Comparison of ENCODE assay signal across 10 cellular contexts in the genomic region with DNA sequence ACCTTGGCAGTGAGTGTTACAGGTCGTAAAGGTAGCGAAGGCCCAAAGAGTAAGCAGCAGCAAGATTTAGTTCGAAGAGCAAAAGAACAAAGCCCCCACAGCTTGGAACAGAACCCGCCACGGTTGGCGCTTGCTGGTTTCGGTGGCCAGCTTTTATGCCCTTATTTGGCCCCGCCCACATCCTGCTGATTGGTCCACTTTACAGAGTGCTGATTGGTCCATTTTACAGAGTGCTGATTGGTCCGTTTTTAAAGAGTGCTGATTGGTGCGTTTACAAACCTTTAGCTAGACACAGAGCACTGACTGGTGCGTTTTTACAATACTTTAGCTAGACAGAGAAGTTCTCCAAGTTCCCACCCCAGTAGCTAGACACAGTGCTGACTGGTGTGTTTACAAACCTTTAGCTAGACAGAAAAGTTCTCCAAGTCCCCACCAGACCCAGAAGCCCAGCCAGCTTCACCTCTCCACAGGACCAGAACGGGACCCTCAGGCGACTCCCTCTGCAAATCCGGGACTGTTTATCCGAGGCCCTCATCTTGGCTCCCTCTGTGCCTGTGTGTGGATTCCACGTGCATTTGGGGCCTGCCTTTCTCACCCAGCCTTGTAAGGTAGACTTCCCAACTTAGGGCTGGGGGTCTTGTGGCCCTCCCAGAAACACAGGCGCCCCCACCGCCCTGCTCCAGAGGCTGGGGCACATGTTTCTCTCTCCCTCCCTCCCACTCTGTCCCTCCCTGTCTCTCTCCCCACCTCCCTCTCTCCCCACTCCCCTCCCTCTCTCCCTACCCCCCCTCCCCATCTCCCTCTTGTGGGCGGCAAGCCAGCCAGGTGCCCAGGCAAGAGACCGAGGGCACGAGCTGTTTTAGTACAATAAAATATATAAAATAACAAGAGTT. TPM values are rescaled to one million over a fixed set of nuclear protein-coding genes. Genes with fewer than 3 reads are reported as not detected.
DNase-seq lines count a peak whose midpoint lies in the region; ATAC-seq and TF ChIP-seq lines count a peak whose summit lies in the region.
"Had no signal": no experiment of that assay in that cellular context is flagged by ENCODE, and none has a peak within 500 bp of the region (broad histone marks: within the 10 kb centered on the region; RNA-seq: fewer than 3 reads in every experiment).

No MANE protein-coding gene starts in this region.

- H3K4me1 Mint-ChIP-seq in stimulated activated effector memory CD8-positive, alpha-beta T cell treated with anti-CD3 and anti-CD28 coated beads, Interleukin-12 subunit alpha, Interleukin-12 subunit beta, amount 100 ng/mL, for 72 hours, result peaks cover 15% of the 10 kb centered on the region
- peaks cover 3 to 7% of the 10 kb centered on the region in 2 donors for H3K4me1 Mint-ChIP-seq in stimulated activated naive B cell treated with anti-CD40 and anti-IgM and Interleukin-4, amounts not matched to agents 10 μg/mL and 1 μg/mL and 100 μg/mL, for 72 hours

- H3K27ac Mint-ChIP-seq in stimulated activated effector memory CD8-positive, alpha-beta T cell treated with anti-CD3 and anti-CD28 coated beads, Interleukin-12 subunit alpha, Interleukin-12 subunit beta, amount 100 ng/mL, for 72 hours, result peak overlapping the region; percentile 91
- no peak overlapping the region for H3K27ac Mint-ChIP-seq in stimulated activated naive B cell treated with anti-CD40 and anti-IgM and Interleukin-4, amounts not matched to agents 10 μg/mL and 1 μg/mL and 100 μg/mL, for 72 hours

- H3K27me3 ChIP-seq in hepatocyte, result no peaks in the 10 kb centered on the region
- H3K27me3 ChIP-seq: heart right ventricle had no signal

- H3K27ac ChIP-seq in RWPE1 (peak overlapping the region; percentile 79), hepatocyte (peak overlapping the region; percentile 76)

- peak overlapping the region; percentile 80 for H3K4me2 ChIP-seq in hepatocyte

- H2AFZ ChIP-seq in hepatocyte, result no peak overlapping the region

- H3K36me3 ChIP-seq in hepatocyte (replicated peaks; ENCODE audit: insufficient read depth, low read depth), result no peaks in the 10 kb centered on the region
- H3K36me3 ChIP-seq: heart right ventricle had no signal

- no peak for TF ChIP-seq CTCF in RWPE1 (conservative IDR thresholded peaks at IDR 0.05; ENCODE audit: low read depth)
- TF ChIP-seq CTCF in hepatocyte (IDR thresholded peaks at IDR 0.05; ENCODE audit: poor library complexity), result no peak

- peak; percentile 21 to 38 for DNase-seq in activated CD4-positive, alpha-beta T cell treated with anti-CD3 and anti-CD28 coated beads, Interleukin-2, amount 50 U/mL, for 48 hours
- DNase-seq in activated CD4-positive, alpha-beta T cell treated with anti-CD3 and anti-CD28 coated beads for 4 hours, result no peak
- no peak for DNase-seq in RWPE1 (ENCODE audit: low spot score)
- no peak for DNase-seq in hepatocyte (ENCODE audit: low spot score)
- no peak for DNase-seq in stimulated activated effector memory CD8-positive, alpha-beta T cell treated with anti-CD3 and anti-CD28 coated beads, Interleukin-12 subunit alpha, Interleukin-12 subunit beta, amount 100 ng/mL, for 72 hours (ENCODE audit: low spot score in 2 of 2)
- DNase-seq in stimulated activated naive B cell treated with anti-CD40 and anti-IgM and Interleukin-4, amounts not matched to agents 10 μg/mL and 1 μg/mL and 100 μg/mL, for 72 hours, result no peak
- no peak for DNase-seq in amniotic stem cell (lab: John Stamatoyannopoulos, UW)
- DNase-seq: cortex of kidney had no signal

- H3K27me3 Mint-ChIP-seq in stimulated activated naive B cell treated with anti-CD40 and anti-IgM and Interleukin-4, amounts not matched to agents 10 μg/mL and 1 μg/mL and 100 μg/mL, for 72 hours, result peaks cover 3 to 15% of the 10 kb centered on the region in 2 donors

- H3K79me2 ChIP-seq in hepatocyte, result no peaks in the 10 kb centered on the region

- no peak overlapping the region for H3K4me3 ChIP-seq in hepatocyte

- no peaks in the 10 kb centered on the region for H3K9me3 ChIP-seq in hepatocyte (ENCODE audit: low read depth)
- H3K9me3 ChIP-seq: heart right ventricle had no signal

- H3K4me3 Mint-ChIP-seq in stimulated activated effector memory CD8-positive, alpha-beta T cell treated with anti-CD3 and anti-CD28 coated beads, Interleukin-12 subunit alpha, Interleukin-12 subunit beta, amount 100 ng/mL, for 72 hours, result peak overlapping the region; percentile 76
- no peak overlapping the region for H3K4me3 Mint-ChIP-seq in stimulated activated naive B cell treated with anti-CD40 and anti-IgM and Interleukin-4, amounts not matched to agents 10 μg/mL and 1 μg/mL and 100 μg/mL, for 72 hours

- POLR2A ChIA-PET in RWPE1 (lab: Yijun Ruan, JAX; ENCODE audit: low non-redundant PET), result interaction anchor here (1.0 kb wide), 1 partner anchor 143 kb away, joined by 4 read pairs; the partner anchor contains the start of gene YBEY

- H3K4me1 ChIP-seq in hepatocyte (ENCODE audit: insufficient read depth), result peaks cover 8% of the 10 kb centered on the region

- no peaks in the 10 kb centered on the region for H3K36me3 Mint-ChIP-seq in stimulated activated effector memory CD8-positive, alpha-beta T cell treated with anti-CD3 and anti-CD28 coated beads, Interleukin-12 subunit alpha, Interleukin-12 subunit beta, amount 100 ng/mL, for 72 hours
- peaks cover 0 to 2% of the 10 kb centered on the region in 2 donors for H3K36me3 Mint-ChIP-seq in stimulated activated naive B cell treated with anti-CD40 and anti-IgM and Interleukin-4, amounts not matched to agents 10 μg/mL and 1 μg/mL and 100 μg/mL, for 72 hours

- 83% methylated on average over 19 of the region's 21 CpGs for WGBS in hepatocyte (ENCODE audit: low lambda C conversion rate, missing lambda C conversion rate)

- H3K9me2 ChIP-seq in hepatocyte (replicated peaks; ENCODE audit: insufficient read depth), result no peaks in the 10 kb centered on the region

- CTCF ChIA-PET in RWPE1 (lab: Yijun Ruan, JAX), result interaction anchor here (0.5 to 2.0 kb wide), 14 partner anchors 11 to 211 kb away, joined by 3 to 12 read pairs (median 4); no protein-coding TSS in a partner anchor

- no peaks in the 10 kb centered on the region for H4K20me1 ChIP-seq in hepatocyte (ENCODE audit: insufficient read depth, poor library complexity, severe bottlenecking)

- no peaks in the 10 kb centered on the region for H3K9me3 Mint-ChIP-seq in stimulated activated effector memory CD8-positive, alpha-beta T cell treated with anti-CD3 and anti-CD28 coated beads, Interleukin-12 subunit alpha, Interleukin-12 subunit beta, amount 100 ng/mL, for 72 hours
- H3K9me3 Mint-ChIP-seq in stimulated activated naive B cell treated with anti-CD40 and anti-IgM and Interleukin-4, amounts not matched to agents 10 μg/mL and 1 μg/mL and 100 μg/mL, for 72 hours, result no peaks in the 10 kb centered on the region

- no peak for ATAC-seq in stimulated activated effector memory CD8-positive, alpha-beta T cell treated with anti-CD3 and anti-CD28 coated beads, Interleukin-12 subunit alpha, Interleukin-12 subunit beta, amount 100 ng/mL, for 72 hours
- no peak for ATAC-seq in stimulated activated naive B cell treated with anti-CD40 and anti-IgM and Interleukin-4, amounts not matched to agents 10 μg/mL and 1 μg/mL and 100 μg/mL, for 72 hours (replicated peaks)
- ATAC-seq in HG02973 (IDR thresholded peaks at IDR 0.05; ENCODE audit: unreplicated experiment), result no peak

RNA-seq across cellular contexts. Expression of gene FTCD, which starts 12.6 kb away (rescaled TPM):
- 25.8 and 27.5 TPM in 2 replicates for total RNA-seq in hepatocyte
- polyA plus RNA-seq in hepatocyte, result 60.9 and 76.8 TPM in 2 replicates

RNA-seq across cellular contexts. Expression of gene SPATC1L, which starts 41.4 kb away (rescaled TPM):
- total RNA-seq in hepatocyte, result 8.3 and 10.1 TPM in 2 replicates
- polyA plus RNA-seq in hepatocyte, result 24.2 and 29.9 TPM in 2 replicates

RNA-seq across cellular contexts. Expression of gene COL6A2, which starts 44.9 kb away (rescaled TPM):
- 389 and 509 TPM in 2 replicates for total RNA-seq in hepatocyte
- 832 and 940 TPM in 2 replicates for polyA plus RNA-seq in hepatocyte

Comparison
In these comparisons a context has a peak if more than half of its experiments do, and no peak if none do; other contexts are left out.
1. DNase-seq: peak in activated CD4-positive, alpha-beta T cell treated with anti-CD3 and anti-CD28 coated beads, Interleukin-2, amount 50 U/mL, for 48 hours (2 of 2); none in activated CD4-positive, alpha-beta T cell treated with anti-CD3 and anti-CD28 coated beads for 4 hours (0 of 2), RWPE1 (single experiment), hepatocyte (single experiment), stimulated activated effector memory CD8-positive, alpha-beta T cell treated with anti-CD3 and anti-CD28 coated beads, Interleukin-12 subunit alpha, Interleukin-12 subunit beta, amount 100 ng/mL, for 72 hours (0 of 2), stimulated activated naive B cell treated with anti-CD40 and anti-IgM and Interleukin-4, amounts not matched to agents 10 μg/mL and 1 μg/mL and 100 μg/mL, for 72 hours (single experiment) and amniotic stem cell (single experiment).